1 cellular context compared by ENCODE assay signal in genomic region chr2:240983361-240983995, GRCh38.
A peak's percentile ranks its signal among the peaks of the same experiment; 100 is the strongest.
TF ChIP-seq lines count a peak whose summit lies in the region.

No MANE protein-coding gene starts in this region.

TF ChIP-seq in WTC11, 78 proteins besides CTCF, POLR2A, EP300 and RAD21 (continued from another document and continues in another):
- TF ChIP-seq, protein P1, sequence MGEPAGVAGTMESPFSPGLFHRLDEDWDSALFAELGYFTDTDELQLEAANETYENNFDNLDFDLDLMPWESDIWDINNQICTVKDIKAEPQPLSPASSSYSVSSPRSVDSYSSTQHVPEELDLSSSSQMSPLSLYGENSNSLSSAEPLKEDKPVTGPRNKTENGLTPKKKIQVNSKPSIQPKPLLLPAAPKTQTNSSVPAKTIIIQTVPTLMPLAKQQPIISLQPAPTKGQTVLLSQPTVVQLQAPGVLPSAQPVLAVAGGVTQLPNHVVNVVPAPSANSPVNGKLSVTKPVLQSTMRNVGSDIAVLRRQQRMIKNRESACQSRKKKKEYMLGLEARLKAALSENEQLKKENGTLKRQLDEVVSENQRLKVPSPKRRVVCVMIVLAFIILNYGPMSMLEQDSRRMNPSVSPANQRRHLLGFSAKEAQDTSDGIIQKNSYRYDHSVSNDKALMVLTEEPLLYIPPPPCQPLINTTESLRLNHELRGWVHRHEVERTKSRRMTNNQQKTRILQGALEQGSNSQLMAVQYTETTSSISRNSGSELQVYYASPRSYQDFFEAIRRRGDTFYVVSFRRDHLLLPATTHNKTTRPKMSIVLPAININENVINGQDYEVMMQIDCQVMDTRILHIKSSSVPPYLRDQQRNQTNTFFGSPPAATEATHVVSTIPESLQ (CRISPR knock-in tag; IDR thresholded peaks at IDR 0.05): no peak
- TF ChIP-seq SP1 (CRISPR knock-in tag; conservative IDR thresholded peaks at IDR 0.05): peak; percentile 49
- no peak for TF ChIP-seq SOX15 (CRISPR knock-in tag; IDR thresholded peaks at IDR 0.05)
- TF ChIP-seq IRF2 (CRISPR knock-in tag; IDR thresholded peaks at IDR 0.05; ENCODE audit: borderline replicate concordance, low read depth): no peak
- TF ChIP-seq, protein P2, sequence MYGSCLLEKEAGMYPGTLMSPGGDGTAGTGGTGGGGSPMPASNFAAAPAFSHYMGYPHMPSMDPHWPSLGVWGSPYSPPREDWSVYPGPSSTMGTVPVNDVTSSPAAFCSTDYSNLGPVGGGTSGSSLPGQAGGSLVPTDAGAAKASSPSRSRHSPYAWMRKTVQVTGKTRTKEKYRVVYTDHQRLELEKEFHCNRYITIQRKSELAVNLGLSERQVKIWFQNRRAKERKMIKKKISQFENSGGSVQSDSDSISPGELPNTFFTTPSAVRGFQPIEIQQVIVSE (CRISPR knock-in tag; IDR thresholded peaks at IDR 0.05; ENCODE audit: borderline replicate concordance): no peak
- TF ChIP-seq OVOL2 (CRISPR knock-in tag; IDR thresholded peaks at IDR 0.05; ENCODE audit: borderline replicate concordance): no peak
- TF ChIP-seq ELF4 (CRISPR knock-in tag; IDR thresholded peaks at IDR 0.05; ENCODE audit: low read depth): no peak
- no peak for TF ChIP-seq E2F4 (CRISPR knock-in tag; IDR thresholded peaks at IDR 0.05; ENCODE audit: borderline replicate concordance, low read depth)
- peak; percentile 59; the same call in 1 of the 2 replicates for TF ChIP-seq ZBTB21 (CRISPR knock-in tag; IDR thresholded peaks at IDR 0.05; ENCODE audit: borderline replicate concordance)
- no peak for TF ChIP-seq ERG (CRISPR knock-in tag; IDR thresholded peaks at IDR 0.05)
- TF ChIP-seq AFF4 (CRISPR knock-in tag; IDR thresholded peaks at IDR 0.05; ENCODE audit: borderline replicate concordance): no peak
- TF ChIP-seq ZMAT4 (CRISPR knock-in tag; IDR thresholded peaks at IDR 0.05): no peak
- peak; percentile 69; the same call in 1 of the 2 replicates for TF ChIP-seq ETV6 (CRISPR knock-in tag; IDR thresholded peaks at IDR 0.05)
- no peak for TF ChIP-seq ATF1 (CRISPR knock-in tag; IDR thresholded peaks at IDR 0.05)
- TF ChIP-seq SMAD4 (CRISPR knock-in tag; IDR thresholded peaks at IDR 0.05): no peak
- no peak for TF ChIP-seq ZNF512 (CRISPR knock-in tag; IDR thresholded peaks at IDR 0.05; ENCODE audit: borderline replicate concordance)
- TF ChIP-seq KAT7 (CRISPR knock-in tag; IDR thresholded peaks at IDR 0.05; ENCODE audit: borderline replicate concordance): 0 out of 2 replicates have a peak, but pooled peaks have one; percentile 36
- TF ChIP-seq, protein P3, sequence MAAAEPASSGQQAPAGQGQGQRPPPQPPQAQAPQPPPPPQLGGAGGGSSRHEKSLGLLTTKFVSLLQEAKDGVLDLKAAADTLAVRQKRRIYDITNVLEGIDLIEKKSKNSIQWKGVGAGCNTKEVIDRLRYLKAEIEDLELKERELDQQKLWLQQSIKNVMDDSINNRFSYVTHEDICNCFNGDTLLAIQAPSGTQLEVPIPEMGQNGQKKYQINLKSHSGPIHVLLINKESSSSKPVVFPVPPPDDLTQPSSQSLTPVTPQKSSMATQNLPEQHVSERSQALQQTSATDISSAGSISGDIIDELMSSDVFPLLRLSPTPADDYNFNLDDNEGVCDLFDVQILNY (CRISPR knock-in tag; IDR thresholded peaks at IDR 0.05): peak; percentile 78
- TF ChIP-seq MXD4 (CRISPR knock-in tag; IDR thresholded peaks at IDR 0.05; ENCODE audit: borderline replicate concordance): no peak
- no peak for TF ChIP-seq USF1 (CRISPR knock-in tag; IDR thresholded peaks at IDR 0.05)
- no peak for TF ChIP-seq NFATC4 (CRISPR knock-in tag; IDR thresholded peaks at IDR 0.05)
- TF ChIP-seq TEAD4 (CRISPR knock-in tag; IDR thresholded peaks at IDR 0.05): no peak
- no peak for TF ChIP-seq MYBL2 (CRISPR knock-in tag; IDR thresholded peaks at IDR 0.05)
- no peak for TF ChIP-seq SMAD3 (CRISPR knock-in tag; IDR thresholded peaks at IDR 0.05; ENCODE audit: borderline replicate concordance)
- no peak for TF ChIP-seq ZNF263 (CRISPR knock-in tag; IDR thresholded peaks at IDR 0.05; ENCODE audit: low read depth)
- TF ChIP-seq, protein P4, sequence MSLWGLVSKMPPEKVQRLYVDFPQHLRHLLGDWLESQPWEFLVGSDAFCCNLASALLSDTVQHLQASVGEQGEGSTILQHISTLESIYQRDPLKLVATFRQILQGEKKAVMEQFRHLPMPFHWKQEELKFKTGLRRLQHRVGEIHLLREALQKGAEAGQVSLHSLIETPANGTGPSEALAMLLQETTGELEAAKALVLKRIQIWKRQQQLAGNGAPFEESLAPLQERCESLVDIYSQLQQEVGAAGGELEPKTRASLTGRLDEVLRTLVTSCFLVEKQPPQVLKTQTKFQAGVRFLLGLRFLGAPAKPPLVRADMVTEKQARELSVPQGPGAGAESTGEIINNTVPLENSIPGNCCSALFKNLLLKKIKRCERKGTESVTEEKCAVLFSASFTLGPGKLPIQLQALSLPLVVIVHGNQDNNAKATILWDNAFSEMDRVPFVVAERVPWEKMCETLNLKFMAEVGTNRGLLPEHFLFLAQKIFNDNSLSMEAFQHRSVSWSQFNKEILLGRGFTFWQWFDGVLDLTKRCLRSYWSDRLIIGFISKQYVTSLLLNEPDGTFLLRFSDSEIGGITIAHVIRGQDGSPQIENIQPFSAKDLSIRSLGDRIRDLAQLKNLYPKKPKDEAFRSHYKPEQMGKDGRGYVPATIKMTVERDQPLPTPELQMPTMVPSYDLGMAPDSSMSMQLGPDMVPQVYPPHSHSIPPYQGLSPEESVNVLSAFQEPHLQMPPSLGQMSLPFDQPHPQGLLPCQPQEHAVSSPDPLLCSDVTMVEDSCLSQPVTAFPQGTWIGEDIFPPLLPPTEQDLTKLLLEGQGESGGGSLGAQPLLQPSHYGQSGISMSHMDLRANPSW (CRISPR knock-in tag; conservative IDR thresholded peaks at IDR 0.05; ENCODE audit: low read depth): no peak
- TF ChIP-seq RELA (CRISPR knock-in tag; IDR thresholded peaks at IDR 0.05; ENCODE audit: borderline replicate concordance): no peak
- TF ChIP-seq TCF7 (CRISPR knock-in tag; IDR thresholded peaks at IDR 0.05; ENCODE audit: low read depth): no peak
- no peak for TF ChIP-seq PRDM15 (CRISPR knock-in tag; IDR thresholded peaks at IDR 0.05)
- no peak for TF ChIP-seq HMGA2 (CRISPR knock-in tag; IDR thresholded peaks at IDR 0.05)
- no peak for TF ChIP-seq GTF2I (CRISPR knock-in tag; conservative IDR thresholded peaks at IDR 0.05)
- TF ChIP-seq FOXJ3 (CRISPR knock-in tag; IDR thresholded peaks at IDR 0.05; ENCODE audit: borderline replicate concordance): no peak
- TF ChIP-seq ZNF416 (CRISPR knock-in tag; IDR thresholded peaks at IDR 0.05): no peak
- TF ChIP-seq E2F1 (CRISPR knock-in tag; IDR thresholded peaks at IDR 0.05): no peak
- peak; percentile 38; the same call in 1 of the 2 replicates for TF ChIP-seq CBFB (CRISPR knock-in tag; IDR thresholded peaks at IDR 0.05; ENCODE audit: low read depth)
- TF ChIP-seq ZNF219 (CRISPR knock-in tag; IDR thresholded peaks at IDR 0.05; ENCODE audit: borderline replicate concordance): no peak
- TF ChIP-seq, protein P5, sequence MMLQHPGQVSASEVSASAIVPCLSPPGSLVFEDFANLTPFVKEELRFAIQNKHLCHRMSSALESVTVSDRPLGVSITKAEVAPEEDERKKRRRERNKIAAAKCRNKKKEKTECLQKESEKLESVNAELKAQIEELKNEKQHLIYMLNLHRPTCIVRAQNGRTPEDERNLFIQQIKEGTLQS (CRISPR knock-in tag; conservative IDR thresholded peaks at IDR 0.05): no peak
- TF ChIP-seq JAZF1 (CRISPR knock-in tag; IDR thresholded peaks at IDR 0.05): no peak
